Comparison of ENCODE assay signal across 12 cellular contexts in the genomic region with DNA sequence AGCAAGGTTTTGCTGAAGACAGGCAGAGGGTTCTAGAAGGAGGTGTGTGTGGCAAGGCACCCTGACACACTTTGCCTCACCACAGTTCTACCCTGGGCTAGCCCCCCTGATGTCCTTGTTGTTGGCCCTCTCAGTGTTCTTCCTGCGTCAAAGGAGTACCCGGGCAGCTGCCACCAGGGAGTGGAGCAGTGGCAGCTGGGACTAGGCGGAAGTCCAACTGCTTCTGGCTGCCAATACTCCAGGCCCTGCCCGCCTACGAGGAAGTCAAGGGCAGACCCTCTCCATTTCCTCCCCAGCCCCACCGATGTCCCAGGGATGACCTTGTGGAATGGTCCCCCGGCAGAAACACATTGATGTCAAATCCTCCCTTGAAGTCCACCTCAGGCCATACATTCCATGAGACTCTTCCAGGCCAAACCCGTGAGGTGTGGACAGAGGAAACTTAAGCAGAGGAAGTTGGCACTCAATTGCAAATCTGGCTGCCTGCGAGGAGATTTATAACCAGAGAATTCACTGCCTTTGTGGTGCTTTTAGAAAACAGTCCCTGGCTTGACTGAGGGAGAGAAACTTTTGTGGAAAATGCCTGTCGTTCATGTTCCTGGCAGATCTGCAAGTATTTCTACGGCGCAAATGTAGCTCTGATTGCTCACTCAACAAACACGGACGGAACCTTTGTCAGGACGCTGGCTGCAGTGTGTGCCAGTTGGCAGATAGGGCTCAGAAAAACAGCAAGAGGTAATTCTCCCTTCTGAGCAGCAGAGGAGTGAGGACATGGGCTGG.
DNase-seq lines count a peak whose midpoint lies in the region; ATAC-seq and TF ChIP-seq lines count a peak whose summit lies in the region.
"Had no signal": no experiment of that assay in that cellular context is flagged by ENCODE, and none has a peak within 500 bp of the region (broad histone marks: within the 10 kb centered on the region; RNA-seq: fewer than 3 reads in every experiment).

No MANE protein-coding gene starts in this region.

- intact Hi-C loops in CD14-positive monocyte (cut with micrococcal nuclease) = no loop called here
- intact Hi-C loops in colonic mucosa (cut with DNase I) = no loop called here
- intact Hi-C loops in sciatic nerve (cut with DNase I) = no loop called here

- DNase-seq in CD14-positive monocyte (ENCODE audit: low spot score) (no peak), colonic mucosa (peak; percentile 69), sciatic nerve (ENCODE audit: low spot score) (no peak), brain microvascular endothelial cell (no peak), NCI-H146 (lab: John Stamatoyannopoulos, UW) (no peak)
- DNase-seq in activated CD8-positive, alpha-beta memory T cell treated with anti-CD3 and anti-CD28 coated beads, Interleukin-2, amount 10 ng/mL, durations not matched to agents 7 days and 5 days = no peak
- DNase-seq: cortex of kidney; NCI-H1417 treated with DMSO at 0.1 percent for 48 hours; stimulated activated CD4-positive, alpha-beta T cell treated with anti-CD3 and anti-CD28 coated beads, Interleukin-4, amount 100 ng/mL, for 1 hour had no signal

- H3K27me3 ChIP-seq in colonic mucosa (no peaks in the 10 kb centered on the region), layer of hippocampus (ENCODE audit: control insufficient read depth, insufficient read depth, low read length) (no peaks in the 10 kb centered on the region), brain microvascular endothelial cell (replicated peaks) (no peaks in the 10 kb centered on the region)

- H3K4me3 ChIP-seq in colonic mucosa = no peak overlapping the region
- H3K4me3 ChIP-seq in brain microvascular endothelial cell (ENCODE audit: low read depth, low read length) = no peak overlapping the region

- CTCF ChIA-PET in activated CD8-positive, alpha-beta memory T cell treated with anti-CD3 and anti-CD28 coated beads, Interleukin-2, amount 10 ng/mL, durations not matched to agents 7 days and 5 days (lab: Charles Lee) = no interaction called here

- no peaks in the 10 kb centered on the region for H3K36me3 Mint-ChIP-seq in CD14-positive monocyte
- H3K36me3 Mint-ChIP-seq in activated CD8-positive, alpha-beta memory T cell treated with anti-CD3 and anti-CD28 coated beads, Interleukin-2, amount 10 ng/mL, durations not matched to agents 7 days and 5 days = no peaks in the 10 kb centered on the region

- H3K4me3 Mint-ChIP-seq in CD14-positive monocyte = peak overlapping the region; percentile 66 to 84
- no peak overlapping the region for H3K4me3 Mint-ChIP-seq in activated CD8-positive, alpha-beta memory T cell treated with anti-CD3 and anti-CD28 coated beads, Interleukin-2, amount 10 ng/mL, durations not matched to agents 7 days and 5 days

- H3K4me1 ChIP-seq in colonic mucosa = no peaks in the 10 kb centered on the region

- in situ Hi-C loops in brain microvascular endothelial cell (cut with HindIII; ENCODE audit: low pct_ligation_motif_present, low sequenced_read_pairs) = no loop called here

- H3K9ac ChIP-seq in colonic mucosa (ENCODE audit: low read depth in 2 of 2, low read length in 2 of 2) = peak overlapping the region in 1 of 2 donors; percentile 1

- H3K4me1 Mint-ChIP-seq in CD14-positive monocyte = peaks cover 18% of the 10 kb centered on the region
- H3K4me1 Mint-ChIP-seq in activated CD8-positive, alpha-beta memory T cell treated with anti-CD3 and anti-CD28 coated beads, Interleukin-2, amount 10 ng/mL, durations not matched to agents 7 days and 5 days = peaks cover 23% of the 10 kb centered on the region

- ATAC-seq in sciatic nerve (peak; percentile 70), HG03039 (IDR thresholded peaks at IDR 0.05; ENCODE audit: unreplicated experiment) (no peak)
- no peak for ATAC-seq in activated CD8-positive, alpha-beta memory T cell treated with anti-CD3 and anti-CD28 coated beads, Interleukin-2, amount 10 ng/mL, durations not matched to agents 7 days and 5 days

- peak overlapping the region; percentile 49 for H3K27ac ChIP-seq in colonic mucosa
- peak overlapping the region; percentile 73 for H3K27ac ChIP-seq in layer of hippocampus (ENCODE audit: low read depth, low read length)
- H3K27ac ChIP-seq in brain microvascular endothelial cell = no peak overlapping the region
- H3K27ac ChIP-seq: HL-60 had no signal

- H3K36me3 ChIP-seq in colonic mucosa = no peaks in the 10 kb centered on the region
- no peaks in the 10 kb centered on the region for H3K36me3 ChIP-seq in brain microvascular endothelial cell (replicated peaks)

- no peaks in the 10 kb centered on the region for H3K9me3 ChIP-seq in colonic mucosa

- peak overlapping the region in 3 of 7 donors; percentile 25 to 72 (median 33) for H3K27ac Mint-ChIP-seq in CD14-positive monocyte
- no peak overlapping the region for H3K27ac Mint-ChIP-seq in activated CD8-positive, alpha-beta memory T cell treated with anti-CD3 and anti-CD28 coated beads, Interleukin-2, amount 10 ng/mL, durations not matched to agents 7 days and 5 days

- TF ChIP-seq CTCF in CD14-positive monocyte (IDR thresholded peaks at IDR 0.05) = no peak
- no peak for TF ChIP-seq CTCF in colonic mucosa (IDR thresholded peaks at IDR 0.05)
- no peak for TF ChIP-seq CTCF in brain microvascular endothelial cell (IDR thresholded peaks at IDR 0.05; ENCODE audit: low read depth, low read length, missing control alignments)

- H3K27me3 Mint-ChIP-seq in CD14-positive monocyte (ENCODE audit: low read depth in 3 of 3) = peaks cover 0 to 2% (median 1%) of the 10 kb centered on the region in 3 donors
- H3K27me3 Mint-ChIP-seq in activated CD8-positive, alpha-beta memory T cell treated with anti-CD3 and anti-CD28 coated beads, Interleukin-2, amount 10 ng/mL, durations not matched to agents 7 days and 5 days = peaks cover 17% of the 10 kb centered on the region

- no peaks in the 10 kb centered on the region for H3K9me3 Mint-ChIP-seq in CD14-positive monocyte
- H3K9me3 Mint-ChIP-seq in activated CD8-positive, alpha-beta memory T cell treated with anti-CD3 and anti-CD28 coated beads, Interleukin-2, amount 10 ng/mL, durations not matched to agents 7 days and 5 days (ENCODE audit: low read depth) = no peaks in the 10 kb centered on the region
